ENCODE assay signal across 14 cellular contexts in the genomic region with DNA sequence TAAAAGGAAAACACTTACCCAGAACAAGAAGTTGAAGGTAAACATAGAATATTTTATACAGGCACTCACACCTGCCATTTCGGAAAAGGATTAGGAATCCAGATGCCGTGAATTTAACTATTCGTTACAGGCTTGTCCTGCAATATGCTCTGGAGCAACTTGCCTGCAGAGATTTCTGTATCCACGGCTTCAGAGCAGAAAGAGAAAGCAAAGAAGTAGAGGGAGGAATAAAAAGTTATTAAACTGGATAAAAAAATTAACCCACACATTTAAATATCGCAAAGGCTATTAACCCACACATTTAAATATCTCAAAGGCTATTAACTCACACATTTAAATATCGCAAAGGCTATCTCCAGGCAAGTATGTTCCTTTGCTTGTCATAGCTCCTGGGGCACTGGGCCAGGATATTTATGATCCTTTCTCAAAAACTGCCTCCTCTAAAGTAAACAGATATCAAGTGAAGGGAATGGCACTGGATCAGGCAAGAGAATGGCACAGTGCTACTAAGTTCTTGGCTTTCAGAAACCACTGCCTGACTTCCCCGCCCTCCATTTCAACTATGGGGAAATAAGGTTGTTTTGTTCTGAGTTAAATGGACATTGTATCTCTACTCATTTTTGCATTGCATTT. TPM values are rescaled to one million over a fixed set of nuclear protein-coding genes. Genes with fewer than 3 reads are reported as not detected.
DNase-seq lines count a peak whose midpoint lies in the region; ATAC-seq, FAIRE-seq and TF ChIP-seq lines count a peak whose summit lies in the region.
"Had no signal": no experiment of that assay in that cellular context is flagged by ENCODE, and none has a peak within 500 bp of the region (broad histone marks: within the 10 kb centered on the region; RNA-seq: fewer than 3 reads in every experiment).

A gene (minus strand): TSS at position 399 of the 633 bp plus-strand sequence. CDS start 321 bp downstream, at position 78.

- 21 to 33% methylated on average over 7 of the region's 7 CpGs for WGBS in pancreas, 2 donors

- H3K4me3 Mint-ChIP-seq in activated T-cell treated with anti-CD3 and anti-CD28 coated beads, Interleukin-2, amount 50 U/mL, for 4 hours: no peak within 1 kb of the TSS
- H3K4me3 Mint-ChIP-seq in endothelial cell (ENCODE audit: unreplicated experiment): no peak within 1 kb of the TSS
- H3K4me3 Mint-ChIP-seq: activated CD8-positive, alpha-beta memory T cell treated with anti-CD3 and anti-CD28 coated beads, Interleukin-2, amount 10 ng/mL, durations not matched to agents 7 days and 5 days; memory B cell; T-helper 2 cell treated with Interferon-gamma antibody and Interleukin-4, amounts not matched to agents 5 μg/mL and 100 μg/mL, for 36 hours had no signal

- peak within 1 kb of the TSS; percentile 59 to 83 for H3K9ac ChIP-seq in duodenal mucosa (ENCODE audit: low read depth in 1 of 2, low read length in 2 of 2)
- H3K9ac ChIP-seq: BLaER1 treated with 17β-estradiol and CSF1 and Interleukin-3, amounts not matched to agents 10 nM and 100 nM had no signal

- H3K9me3 Mint-ChIP-seq in activated T-cell treated with anti-CD3 and anti-CD28 coated beads, Interleukin-2, amount 50 U/mL, for 4 hours: peaks cover 3% of the 10 kb centered on the region
- H3K9me3 Mint-ChIP-seq in endothelial cell (ENCODE audit: unreplicated experiment): no peaks in the 10 kb centered on the region
- H3K9me3 Mint-ChIP-seq: T-helper 2 cell treated with Interferon-gamma antibody and Interleukin-4, amounts not matched to agents 5 μg/mL and 100 μg/mL, for 36 hours had no signal

- no peaks in the 10 kb centered on the region for H3K36me3 Mint-ChIP-seq in activated T-cell treated with anti-CD3 and anti-CD28 coated beads, Interleukin-2, amount 50 U/mL, for 4 hours (ENCODE audit: insufficient read depth)
- no peaks in the 10 kb centered on the region for H3K36me3 Mint-ChIP-seq in endothelial cell (ENCODE audit: low read depth, unreplicated experiment)
- H3K36me3 Mint-ChIP-seq: activated CD8-positive, alpha-beta memory T cell treated with anti-CD3 and anti-CD28 coated beads, Interleukin-2, amount 10 ng/mL, durations not matched to agents 7 days and 5 days; memory B cell had no signal

- DNase-seq in COLO668 (lab: John Stamatoyannopoulos, UW; ENCODE audit: unreplicated experiment) (peak; percentile 45), NCI-H2196 treated with DMSO at 0.1 percent for 48 hours (lab: John Stamatoyannopoulos, UW; ENCODE audit: unreplicated experiment) (peak; percentile 26), pancreas (peak in 1 of 6 donors; percentile 38), endothelial cell (ENCODE audit: low spot score) (no peak)
- no peak for DNase-seq in activated T-cell treated with anti-CD3 and anti-CD28 coated beads, Interleukin-2, amount 50 U/mL, for 4 hours
- no peak for DNase-seq in activated naive CD4-positive, alpha-beta T cell treated with Interleukin-2 at 50 U/mL for 16 hours
- DNase-seq: activated CD8-positive, alpha-beta memory T cell treated with anti-CD3 and anti-CD28 coated beads, Interleukin-2, amount 10 ng/mL, durations not matched to agents 7 days and 5 days; IMR-90; stimulated activated naive CD4-positive, alpha-beta T cell had no signal

- H3K4me1 ChIP-seq in duodenal mucosa (ENCODE audit: control insufficient read depth in 1 of 2, insufficient read depth in 2 of 2, low read length in 2 of 2) (peaks cover 28 to 38% of the 10 kb centered on the region in 2 donors), pancreas (peaks cover 0 to 58% (median 43%) of the 10 kb centered on the region in 3 donors)
- H3K4me1 ChIP-seq: BLaER1 treated with 17β-estradiol and CSF1 and Interleukin-3, amounts not matched to agents 10 nM and 100 nM had no signal

- H3K4me3 ChIP-seq in duodenal mucosa (ENCODE audit: low read depth in 1 of 2, low read length in 2 of 2) (peak within 1 kb of the TSS; percentile 72 to 80), pancreas (peak within 1 kb of the TSS in 3 of 4 donors; percentile 14 to 27 (median 23))
- H3K4me3 ChIP-seq: BLaER1 treated with 17β-estradiol and CSF1 and Interleukin-3, amounts not matched to agents 10 nM and 100 nM had no signal

- no peaks in the 10 kb centered on the region for H3K9me3 ChIP-seq in duodenal mucosa (ENCODE audit: control insufficient read depth in 1 of 2, low read length in 2 of 2)
- peaks cover 0 to 3% (median 0%) of the 10 kb centered on the region in 4 donors for H3K9me3 ChIP-seq in pancreas
- H3K9me3 ChIP-seq: BLaER1 treated with 17β-estradiol and CSF1 and Interleukin-3, amounts not matched to agents 10 nM and 100 nM had no signal

- no peaks in the 10 kb centered on the region for H3K36me3 ChIP-seq in duodenal mucosa (ENCODE audit: control insufficient read depth in 1 of 2, insufficient read depth in 2 of 2, low read length in 2 of 2)
- no peaks in the 10 kb centered on the region for H3K36me3 ChIP-seq in pancreas
- H3K36me3 ChIP-seq: BLaER1 treated with 17β-estradiol and CSF1 and Interleukin-3, amounts not matched to agents 10 nM and 100 nM had no signal

- no peak within 1 kb of the TSS for H3K27ac Mint-ChIP-seq in endothelial cell (ENCODE audit: unreplicated experiment)
- H3K27ac Mint-ChIP-seq: activated CD8-positive, alpha-beta memory T cell treated with anti-CD3 and anti-CD28 coated beads, Interleukin-2, amount 10 ng/mL, durations not matched to agents 7 days and 5 days; memory B cell; T-helper 2 cell treated with Interferon-gamma antibody and Interleukin-4, amounts not matched to agents 5 μg/mL and 100 μg/mL, for 36 hours had no signal

- no peaks in the 10 kb centered on the region for H3K4me1 Mint-ChIP-seq in activated T-cell treated with anti-CD3 and anti-CD28 coated beads, Interleukin-2, amount 50 U/mL, for 4 hours (ENCODE audit: low read depth)
- peaks cover 2% of the 10 kb centered on the region for H3K4me1 Mint-ChIP-seq in endothelial cell (ENCODE audit: unreplicated experiment)
- H3K4me1 Mint-ChIP-seq: activated CD8-positive, alpha-beta memory T cell treated with anti-CD3 and anti-CD28 coated beads, Interleukin-2, amount 10 ng/mL, durations not matched to agents 7 days and 5 days; memory B cell had no signal

- peak within 1 kb of the TSS; percentile 58 for H3K27ac ChIP-seq in duodenal mucosa (ENCODE audit: low read depth, low read length)
- peak within 1 kb of the TSS; percentile 8 to 77 (median 46) for H3K27ac ChIP-seq in pancreas
- H3K27ac ChIP-seq: BLaER1 treated with 17β-estradiol and CSF1 and Interleukin-3, amounts not matched to agents 10 nM and 100 nM had no signal

- peak in 3 of 4 donors; percentile 43 to 64 (median 57) for ATAC-seq in pancreas
- no peak for ATAC-seq in activated T-cell treated with anti-CD3 and anti-CD28 coated beads, Interleukin-2, amount 50 U/mL, for 4 hours
- ATAC-seq in HG03280 (IDR thresholded peaks at IDR 0.05; ENCODE audit: unreplicated experiment): no peak
- ATAC-seq: activated CD8-positive, alpha-beta memory T cell treated with anti-CD3 and anti-CD28 coated beads, Interleukin-2, amount 10 ng/mL, durations not matched to agents 7 days and 5 days had no signal

- H3K27me3 ChIP-seq in duodenal mucosa (ENCODE audit: control insufficient read depth in 1 of 2, insufficient read depth in 2 of 2, low read length in 2 of 2) (no peaks in the 10 kb centered on the region), pancreas (no peaks in the 10 kb centered on the region)
- H3K27me3 ChIP-seq: BLaER1 treated with 17β-estradiol and CSF1 and Interleukin-3, amounts not matched to agents 10 nM and 100 nM had no signal

- intact Hi-C loops in pancreas (cut with DNase I): no loop called here

- H3K27me3 Mint-ChIP-seq in activated T-cell treated with anti-CD3 and anti-CD28 coated beads, Interleukin-2, amount 50 U/mL, for 4 hours (ENCODE audit: low read depth): no peaks in the 10 kb centered on the region
- H3K27me3 Mint-ChIP-seq in endothelial cell (ENCODE audit: unreplicated experiment): no peaks in the 10 kb centered on the region
- H3K27me3 Mint-ChIP-seq: activated CD8-positive, alpha-beta memory T cell treated with anti-CD3 and anti-CD28 coated beads, Interleukin-2, amount 10 ng/mL, durations not matched to agents 7 days and 5 days; memory B cell had no signal

- no peak for TF ChIP-seq CTCF in pancreas (IDR thresholded peaks at IDR 0.05)
- TF ChIP-seq CTCF in endothelial cell (IDR thresholded peaks at IDR 0.05; ENCODE audit: unreplicated experiment): no peak

- peak; percentile 39 for FAIRE-seq in pancreas (lab: Jason Lieb, UNC)

RNA-seq across cellular contexts. Expression of the gene that starts here (rescaled TPM):
- total RNA-seq in pancreas: 10 to 100 TPM; 21.8 to 90.3 (median 25.8) TPM
- polyA plus RNA-seq in pancreas: 10 to 100 TPM; 38.2 to 95.9 TPM
- total RNA-seq in activated T-cell treated with anti-CD3 and anti-CD28 coated beads, Interleukin-2, amount 50 U/mL, for 4 hours: under 1 TPM; 0.29 to 0.46 (median 0.30) TPM
- not detected for total RNA-seq in endothelial cell (ENCODE audit: unreplicated experiment)
- total RNA-seq: activated CD8-positive, alpha-beta memory T cell treated with anti-CD3 and anti-CD28 coated beads, Interleukin-2, amount 10 ng/mL, durations not matched to agents 7 days and 5 days; IMR-90 had no signal
- polyA plus RNA-seq: IMR-90 had no signal

Comparison
In these comparisons a context has a peak if more than half of its experiments do, and no peak if none do; other contexts are left out.
1. RNA of the gene that starts here (total RNA-seq): 21.8 to 90.3 TPM in pancreas; 0.29 to 0.46 TPM in activated T-cell treated with anti-CD3 and anti-CD28 coated beads, Interleukin-2, amount 50 U/mL, for 4 hours and not detected in endothelial cell (single experiment); every median in the first group is over 10 times any median in the second.
2. DNase-seq: peak in COLO668 (single experiment) and NCI-H2196 treated with DMSO at 0.1 percent for 48 hours (single experiment); none in activated T-cell treated with anti-CD3 and anti-CD28 coated beads, Interleukin-2, amount 50 U/mL, for 4 hours (single experiment), activated naive CD4-positive, alpha-beta T cell treated with Interleukin-2 at 50 U/mL for 16 hours (single experiment) and endothelial cell (single experiment).
3. ATAC-seq: peak in pancreas (3 of 4); none in activated T-cell treated with anti-CD3 and anti-CD28 coated beads, Interleukin-2, amount 50 U/mL, for 4 hours (0 of 2) and HG03280 (single experiment).